Comparison of ENCODE assay signal across 8 cellular contexts in the genomic region with DNA sequence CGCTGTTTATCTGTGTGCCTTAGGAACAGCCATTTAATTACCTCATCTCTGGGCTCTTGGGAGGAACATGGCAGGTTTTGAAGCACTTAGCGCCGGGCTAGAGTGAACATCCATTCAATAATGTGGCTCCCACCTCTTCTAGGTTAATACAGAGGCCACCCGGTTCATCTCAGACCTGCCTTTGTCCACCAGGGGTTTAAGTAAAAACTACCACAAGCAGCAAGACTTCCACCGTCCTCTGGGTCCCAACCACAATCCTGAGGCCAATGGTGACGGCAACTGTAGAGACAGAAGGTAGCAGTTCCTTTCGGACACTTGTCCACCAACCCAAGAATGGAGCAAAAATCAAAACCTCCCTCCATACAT. TPM values are rescaled to one million over a fixed set of nuclear protein-coding genes. Genes with fewer than 3 reads are reported as not detected.
DNase-seq lines count a peak whose midpoint lies in the region; ATAC-seq and TF ChIP-seq lines count a peak whose summit lies in the region.

No MANE protein-coding gene starts in this region.

- H3K27ac ChIP-seq in KOPT-K1 (ENCODE audit: low read depth, low read length, poor library complexity, severe bottlenecking) (peak overlapping the region; percentile 83), cingulate gyrus (ENCODE audit: low read depth, low read length) (peak overlapping the region; percentile 92)

- H3K36me3 ChIP-seq in BE2C, result no peaks in the 10 kb centered on the region
- peaks cover 30% of the 10 kb centered on the region for H3K36me3 ChIP-seq in KOPT-K1 (ENCODE audit: insufficient read depth, low read length)

- peak overlapping the region; percentile 99 for H3K4me3 Mint-ChIP-seq in natural killer cell treated with Interleukin-12 subunit alpha and Interleukin-12 subunit beta and Interleukin-15 and Interleukin-18, amount 100 ng/mL, for 72 hours

- no peaks in the 10 kb centered on the region for H3K27me3 Mint-ChIP-seq in natural killer cell treated with Interleukin-12 subunit alpha and Interleukin-12 subunit beta and Interleukin-15 and Interleukin-18, amount 100 ng/mL, for 72 hours

- no peaks in the 10 kb centered on the region for H3K27me3 ChIP-seq in BE2C

- no peaks in the 10 kb centered on the region for H3K9me3 Mint-ChIP-seq in natural killer cell treated with Interleukin-12 subunit alpha and Interleukin-12 subunit beta and Interleukin-15 and Interleukin-18, amount 100 ng/mL, for 72 hours

- H3K27ac Mint-ChIP-seq in natural killer cell treated with Interleukin-12 subunit alpha and Interleukin-12 subunit beta and Interleukin-15 and Interleukin-18, amount 100 ng/mL, for 72 hours, result peak overlapping the region; percentile 91 to 97

- peaks cover 17% of the 10 kb centered on the region for H3K36me3 Mint-ChIP-seq in natural killer cell treated with Interleukin-12 subunit alpha and Interleukin-12 subunit beta and Interleukin-15 and Interleukin-18, amount 100 ng/mL, for 72 hours

- no peak for TF ChIP-seq CTCF in BE2C (IDR thresholded peaks at IDR 0.05; ENCODE audit: low read depth, low read length)

- DNase-seq in BE2C, result no peak
- no peak for DNase-seq in natural killer cell treated with Interleukin-12 subunit alpha and Interleukin-12 subunit beta and Interleukin-15 and Interleukin-18, amount 100 ng/mL, for 72 hours (ENCODE audit: low spot score)
- no peak for DNase-seq in stimulated activated CD4-positive, alpha-beta T cell treated with anti-CD3 and anti-CD28 coated beads, Interleukin-12 subunit alpha, Interleukin-12 subunit beta, amount 100 ng/mL, for 4 hours
- DNase-seq in H4 (ENCODE audit: low spot score), result no peak
- DNase-seq in NCI-H1105 (lab: John Stamatoyannopoulos, UW), result no peak
- no peak for DNase-seq in activated gamma-delta T cell treated with Interleukin-2 at 50 U/mL for 16 hours

- H3K4me1 ChIP-seq in BE2C, result no peaks in the 10 kb centered on the region; the same call in 1 of the 2 replicates

- no peak for ATAC-seq in natural killer cell treated with Interleukin-12 subunit alpha and Interleukin-12 subunit beta and Interleukin-15 and Interleukin-18, amount 100 ng/mL, for 72 hours

- peak overlapping the region; percentile 84 for H3K4me3 ChIP-seq in BE2C (ENCODE audit: low read depth, low read length)

- peaks cover 33 to 39% of the 10 kb centered on the region in 2 donors for H3K4me1 Mint-ChIP-seq in natural killer cell treated with Interleukin-12 subunit alpha and Interleukin-12 subunit beta and Interleukin-15 and Interleukin-18, amount 100 ng/mL, for 72 hours (ENCODE audit: low read depth in 2 of 2)

- H3K9me3 ChIP-seq in BE2C (no peaks in the 10 kb centered on the region), KOPT-K1 (ENCODE audit: insufficient read depth, low read length, poor library complexity, severe bottlenecking) (no peaks in the 10 kb centered on the region)

RNA-seq across cellular contexts. Expression of gene DDOST, which starts 0.9 kb away (rescaled TPM):
- 236 TPM for polyA plus RNA-seq in BE2C (2012; ENCODE audit: insufficient read depth, insufficient read length, low read depth)
- total RNA-seq in natural killer cell treated with Interleukin-12 subunit alpha and Interleukin-12 subunit beta and Interleukin-15 and Interleukin-18, amount 100 ng/mL, for 72 hours, result 100 to 1,000 TPM; 176 to 227 TPM
- total RNA-seq in H4 (2014; rRNA removed; shearing (Covaris generic)), result 454 and 493 TPM in 2 replicates

RNA-seq across cellular contexts. Expression of gene PINK1, which starts 28.8 kb away (rescaled TPM):
- polyA plus RNA-seq in BE2C (2012; ENCODE audit: insufficient read depth, insufficient read length, low read depth), result 10.0 TPM
- 1 to 10 TPM; 3.8 to 4.7 TPM for total RNA-seq in natural killer cell treated with Interleukin-12 subunit alpha and Interleukin-12 subunit beta and Interleukin-15 and Interleukin-18, amount 100 ng/mL, for 72 hours
- 29.6 and 33.1 TPM in 2 replicates for total RNA-seq in H4 (2014; rRNA removed; shearing (Covaris generic))

RNA-seq across cellular contexts. Expression of gene KIF17, which starts 55.7 kb away (rescaled TPM):
- 0.85 TPM for polyA plus RNA-seq in BE2C (2012; ENCODE audit: insufficient read depth, insufficient read length, low read depth)
- not detected for total RNA-seq in natural killer cell treated with Interleukin-12 subunit alpha and Interleukin-12 subunit beta and Interleukin-15 and Interleukin-18, amount 100 ng/mL, for 72 hours
- total RNA-seq in H4 (2014; rRNA removed; shearing (Covaris generic)), result 0.10 TPM in 1 of 2 replicates, not detected in the other
